ENCODE assay signal across 34 cellular contexts in the genomic region with DNA sequence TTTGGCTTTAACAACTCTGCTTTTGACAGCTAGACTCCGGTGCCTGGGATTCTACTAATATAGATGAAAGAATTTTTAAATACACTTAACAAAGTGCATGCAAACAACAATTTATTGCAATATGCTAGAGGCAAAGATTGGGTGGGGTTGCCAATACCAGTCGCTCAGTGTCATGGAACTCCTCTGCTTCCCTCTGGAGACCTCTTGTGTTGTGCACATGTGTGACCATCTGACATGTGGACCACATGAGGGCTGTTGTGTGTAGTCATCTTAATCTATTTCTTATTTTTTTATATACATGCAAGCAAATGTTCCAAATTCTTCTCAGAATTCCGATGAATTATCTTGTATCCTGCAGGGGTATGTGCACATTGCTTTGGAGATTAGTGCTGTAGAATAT. TPM values are rescaled to one million over a fixed set of nuclear protein-coding genes. Genes with fewer than 3 reads are reported as not detected.
"Had no signal": no experiment of that assay in that cellular context is flagged by ENCODE, and none has a peak within 500 bp of the region (broad histone marks: within the 10 kb centered on the region; RNA-seq: fewer than 3 reads in every experiment).

No MANE protein-coding gene starts in this region.

- H3K4me3 ChIP-seq: ascending aorta, breast epithelium had no signal

- H3K36me3 Mint-ChIP-seq: activated CD8-positive, alpha-beta memory T cell treated with anti-CD3 and anti-CD28 coated beads, Interleukin-2, amount 10 ng/mL, durations not matched to agents 7 days and 5 days; activated naive CD4-positive, alpha-beta T cell treated with anti-CD3 and anti-CD28 coated beads, Interleukin-2, amount 50 U/mL, for 72 hours; activated naive CD8-positive, alpha-beta T cell treated with anti-CD3 and anti-CD28 coated beads for 36 hours; T-cell; WTC11 had no signal

- H3K27ac Mint-ChIP-seq: activated CD4-positive, alpha-beta memory T cell treated with anti-CD3 and anti-CD28 coated beads, Interleukin-2, amount 10 ng/mL, durations not matched to agents 7 days and 5 days; activated CD4-positive, alpha-beta T cell treated with anti-CD3 and anti-CD28 coated beads for 36 hours; activated CD4-positive, alpha-beta T cell treated with anti-CD3 and anti-CD28 coated beads, Interleukin-2, amount 10 ng/mL, durations not matched to agents 7 days and 5 days; activated CD8-positive, alpha-beta memory T cell treated with anti-CD3 and anti-CD28 coated beads, Interleukin-2, amount 10 ng/mL, durations not matched to agents 7 days and 5 days; activated CD8-positive, alpha-beta T cell treated with anti-CD3 and anti-CD28 coated beads, Interleukin-2, amount 10 ng/mL, durations not matched to agents 7 days and 5 days; activated naive CD4-positive, alpha-beta T cell treated with anti-CD3 and anti-CD28 coated beads for 36 hours; activated naive CD4-positive, alpha-beta T cell treated with anti-CD3 and anti-CD28 coated beads, Interleukin-2, amount 50 U/mL, for 72 hours; activated naive CD8-positive, alpha-beta T cell treated with anti-CD3 and anti-CD28 coated beads for 36 hours; activated T-cell treated with anti-CD3 and anti-CD28 coated beads, Interleukin-2, amount 50 U/mL, for 24 hours; activated T-helper 2 cell treated with anti-CD3 and anti-CD28 coated beads, Interferon-gamma antibody, Interleukin-2, Interleukin-4, amounts not matched to agents 10 μg/mL and 5 μg/mL and 100 μg/mL, durations not matched to agents 14 hours and 24 hours and 36 hours; T-cell; T-helper 17 cell; T-helper 2 cell treated with Interferon-gamma antibody and Interleukin-4, amounts not matched to agents 5 μg/mL and 100 μg/mL, for 36 hours; WTC11 had no signal

- H3K9me3 Mint-ChIP-seq: activated CD4-positive, alpha-beta memory T cell treated with anti-CD3 and anti-CD28 coated beads, Interleukin-2, amount 10 ng/mL, durations not matched to agents 7 days and 5 days; activated CD4-positive, alpha-beta T cell treated with anti-CD3 and anti-CD28 coated beads, Interleukin-2, amount 10 ng/mL, durations not matched to agents 7 days and 5 days; activated naive CD4-positive, alpha-beta T cell treated with anti-CD3 and anti-CD28 coated beads for 36 hours; activated naive CD4-positive, alpha-beta T cell treated with anti-CD3 and anti-CD28 coated beads, Interleukin-2, amount 50 U/mL, for 72 hours; activated naive CD8-positive, alpha-beta T cell treated with anti-CD3 and anti-CD28 coated beads for 36 hours; activated T-cell treated with anti-CD3 and anti-CD28 coated beads, Interleukin-2, amount 50 U/mL, for 24 hours; activated T-helper 2 cell treated with anti-CD3 and anti-CD28 coated beads, Interferon-gamma antibody, Interleukin-2, Interleukin-4, amounts not matched to agents 10 μg/mL and 5 μg/mL and 100 μg/mL, durations not matched to agents 14 hours and 24 hours and 36 hours; T-cell; T-helper 2 cell treated with Interferon-gamma antibody and Interleukin-4, amounts not matched to agents 5 μg/mL and 100 μg/mL, for 36 hours had no signal

- DNase-seq: activated CD4-positive, alpha-beta memory T cell treated with anti-CD3 and anti-CD28 coated beads, Interleukin-2, amount 10 ng/mL, durations not matched to agents 7 days and 5 days; activated CD4-positive, alpha-beta T cell treated with anti-CD3 and anti-CD28 coated beads for 1 hour; activated CD4-positive, alpha-beta T cell treated with anti-CD3 and anti-CD28 coated beads for 36 hours; activated CD4-positive, alpha-beta T cell treated with anti-CD3 and anti-CD28 coated beads for 48 hours; activated CD4-positive, alpha-beta T cell treated with anti-CD3 and anti-CD28 coated beads, Interleukin-2, amount 10 ng/mL, durations not matched to agents 7 days and 5 days; activated CD4-positive, alpha-beta T cell treated with anti-CD3 and anti-CD28 coated beads, Interleukin-2, amount 50 U/mL, for 48 hours; activated CD4-positive, CD25-positive, alpha-beta regulatory T cell; activated CD8-positive, alpha-beta memory T cell treated with anti-CD3 and anti-CD28 coated beads for 24 hours; activated CD8-positive, alpha-beta memory T cell treated with anti-CD3 and anti-CD28 coated beads, Interleukin-2, amount 10 ng/mL, durations not matched to agents 7 days and 5 days; activated CD8-positive, alpha-beta memory T cell treated with anti-CD3 and anti-CD28 coated beads, Interleukin-2, amount 50 U/mL, for 48 hours; activated CD8-positive, alpha-beta T cell treated with anti-CD3 and anti-CD28 coated beads, Interleukin-2, amount 10 ng/mL, durations not matched to agents 7 days and 5 days; activated effector memory CD4-positive, alpha-beta T cell treated with Interleukin-2 at 50 U/mL for 16 hours; activated gamma-delta T cell; activated naive CD4-positive, alpha-beta T cell treated with anti-CD3 and anti-CD28 coated beads for 36 hours; activated naive CD4-positive, alpha-beta T cell treated with anti-CD3 and anti-CD28 coated beads, Interleukin-2, amount 50 U/mL, for 16 hours; activated naive CD8-positive, alpha-beta T cell treated with anti-CD3 and anti-CD28 coated beads for 36 hours; activated T-cell treated with anti-CD3 and anti-CD28 coated beads, Interleukin-2, amount 50 U/mL, for 24 hours; activated T-cell treated with anti-CD3 and anti-CD28 coated beads, Interleukin-2, amount 50 U/mL, for 48 hours; amygdala; anterior cingulate cortex; brain microvascular endothelial cell; central memory CD4-positive, alpha-beta T cell; T-cell; T-helper 17 cell; T-helper 9 cell; WERI-Rb-1 had no signal

- H3K27me3 ChIP-seq: ascending aorta, brain microvascular endothelial cell, breast epithelium had no signal

- H3K4me3 Mint-ChIP-seq: activated CD4-positive, alpha-beta memory T cell treated with anti-CD3 and anti-CD28 coated beads, Interleukin-2, amount 10 ng/mL, durations not matched to agents 7 days and 5 days; activated CD4-positive, alpha-beta T cell treated with anti-CD3 and anti-CD28 coated beads for 36 hours; activated CD4-positive, alpha-beta T cell treated with anti-CD3 and anti-CD28 coated beads, Interleukin-2, amount 10 ng/mL, durations not matched to agents 7 days and 5 days; activated CD8-positive, alpha-beta memory T cell treated with anti-CD3 and anti-CD28 coated beads, Interleukin-2, amount 10 ng/mL, durations not matched to agents 7 days and 5 days; activated CD8-positive, alpha-beta T cell treated with anti-CD3 and anti-CD28 coated beads, Interleukin-2, amount 10 ng/mL, durations not matched to agents 7 days and 5 days; activated naive CD4-positive, alpha-beta T cell treated with anti-CD3 and anti-CD28 coated beads for 36 hours; activated naive CD8-positive, alpha-beta T cell treated with anti-CD3 and anti-CD28 coated beads for 36 hours; activated T-cell treated with anti-CD3 and anti-CD28 coated beads, Interleukin-2, amount 50 U/mL, for 24 hours; T-cell; T-helper 17 cell; T-helper 2 cell treated with Interferon-gamma antibody and Interleukin-4, amounts not matched to agents 5 μg/mL and 100 μg/mL, for 36 hours; WTC11 had no signal

- H3K4me1 Mint-ChIP-seq: activated CD4-positive, alpha-beta memory T cell treated with anti-CD3 and anti-CD28 coated beads, Interleukin-2, amount 10 ng/mL, durations not matched to agents 7 days and 5 days; activated CD4-positive, alpha-beta T cell treated with anti-CD3 and anti-CD28 coated beads for 36 hours; activated CD4-positive, alpha-beta T cell treated with anti-CD3 and anti-CD28 coated beads, Interleukin-2, amount 10 ng/mL, durations not matched to agents 7 days and 5 days; activated CD8-positive, alpha-beta memory T cell treated with anti-CD3 and anti-CD28 coated beads, Interleukin-2, amount 10 ng/mL, durations not matched to agents 7 days and 5 days; activated naive CD8-positive, alpha-beta T cell treated with anti-CD3 and anti-CD28 coated beads for 36 hours; T-cell; T-helper 17 cell; WTC11 had no signal

- H3K9me3 ChIP-seq: ascending aorta, breast epithelium had no signal

- H3K36me3 ChIP-seq: ascending aorta, brain microvascular endothelial cell, breast epithelium, WERI-Rb-1 had no signal

- H3K4me1 ChIP-seq: ascending aorta, breast epithelium had no signal

- ATAC-seq: activated CD4-positive, alpha-beta T cell treated with anti-CD3 and anti-CD28 coated beads for 36 hours; activated CD4-positive, CD25-positive, alpha-beta regulatory T cell treated with anti-CD3 and anti-CD28 coated beads, Interleukin-2, amount 50 U/mL, for 24 hours; activated CD8-positive, alpha-beta memory T cell treated with anti-CD3 and anti-CD28 coated beads, Interleukin-2, amount 10 ng/mL, durations not matched to agents 7 days and 5 days; activated CD8-positive, alpha-beta T cell treated with anti-CD3 and anti-CD28 coated beads, Interleukin-2, amount 10 ng/mL, durations not matched to agents 7 days and 5 days; activated naive CD4-positive, alpha-beta T cell treated with anti-CD3 and anti-CD28 coated beads, Interleukin-2, amount 50 U/mL, for 72 hours; T-cell; T-helper 17 cell; WTC11 had no signal

- H3K27ac ChIP-seq: ascending aorta, brain microvascular endothelial cell, breast epithelium, WERI-Rb-1 had no signal

RNA-seq across cellular contexts. Expression of a gene that starts 24.2 kb away (rescaled TPM):
- total RNA-seq: activated CD4-positive, alpha-beta memory T cell treated with anti-CD3 and anti-CD28 coated beads, Interleukin-2, amount 10 ng/mL, durations not matched to agents 7 days and 5 days; activated CD4-positive, alpha-beta T cell treated with anti-CD3 and anti-CD28 coated beads for 36 hours; activated CD4-positive, alpha-beta T cell treated with anti-CD3 and anti-CD28 coated beads, Interleukin-2, amount 10 ng/mL, durations not matched to agents 7 days and 5 days; activated CD8-positive, alpha-beta memory T cell treated with anti-CD3 and anti-CD28 coated beads, Interleukin-2, amount 10 ng/mL, durations not matched to agents 7 days and 5 days; activated CD8-positive, alpha-beta T cell treated with anti-CD3 and anti-CD28 coated beads, Interleukin-2, amount 10 ng/mL, durations not matched to agents 7 days and 5 days; activated naive CD4-positive, alpha-beta T cell treated with anti-CD3 and anti-CD28 coated beads for 36 hours; activated naive CD8-positive, alpha-beta T cell treated with anti-CD3 and anti-CD28 coated beads for 36 hours; activated T-helper 2 cell treated with anti-CD3 and anti-CD28 coated beads, Interferon-gamma antibody, Interleukin-2, Interleukin-4, amounts not matched to agents 10 μg/mL and 5 μg/mL and 100 μg/mL, durations not matched to agents 14 hours and 24 hours and 36 hours; T-helper 1 cell treated with Interleukin-12 subunit alpha and Interleukin-12 subunit beta and Interleukin-4 antibody, amounts not matched to agents 30 ng/mL and 1 ng/mL, for 36 hours; T-helper 17 cell had no signal
